11 cellular contexts compared by ENCODE assay signal in the genomic region with DNA sequence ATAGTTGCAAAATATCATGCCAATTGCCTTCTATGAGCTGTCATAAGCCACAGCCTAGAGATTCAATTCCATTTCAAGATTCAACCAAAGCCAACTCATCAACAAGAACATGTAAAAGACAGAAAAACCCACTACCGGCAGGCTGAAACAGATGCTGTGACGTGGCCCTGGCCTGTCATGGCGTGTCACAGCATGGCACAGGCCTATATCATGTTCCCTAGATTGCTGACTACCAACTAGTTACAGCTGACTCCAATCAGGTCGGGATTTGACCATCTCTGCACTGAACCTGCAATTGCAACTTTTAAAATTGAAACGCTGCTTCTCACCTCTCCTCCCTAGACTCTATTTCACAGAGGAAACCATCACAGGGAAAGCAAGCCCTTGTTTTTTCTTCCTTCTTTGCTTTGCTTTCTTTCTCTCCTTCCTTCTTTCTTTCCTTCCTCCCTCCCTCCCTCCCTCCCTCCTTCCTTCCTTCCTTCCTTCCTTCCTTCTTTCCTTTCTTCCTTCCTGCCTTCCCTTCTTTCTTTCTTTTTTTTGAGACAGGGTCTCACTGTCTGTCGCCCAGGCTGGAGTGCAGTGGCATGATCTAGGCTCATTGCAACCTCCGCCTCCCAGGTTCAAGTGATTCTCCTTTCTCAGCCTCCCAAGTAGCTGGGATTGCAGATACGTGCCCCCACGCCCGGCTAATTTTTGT. TPM values are rescaled to one million over a fixed set of nuclear protein-coding genes. Genes with fewer than 3 reads are reported as not detected.
DNase-seq lines count a peak whose midpoint lies in the region; ATAC-seq, FAIRE-seq and TF ChIP-seq lines count a peak whose summit lies in the region.
"Not testable (repeated sequence)": the region's sequence is repeated elsewhere in the genome, so short reads cannot be mapped to it uniquely, and the experiment has no call there.
"Had no signal": no experiment of that assay in that cellular context is flagged by ENCODE, and none has a peak within 500 bp of the region (broad histone marks: within the 10 kb centered on the region; RNA-seq: fewer than 3 reads in every experiment).

No MANE protein-coding gene starts in this region.

- H3K79me2 ChIP-seq in mammary epithelial cell (ENCODE audit: insufficient read depth, low read length) = not testable (repeated sequence)

- H3K4me3 Mint-ChIP-seq in mesothelial cell of epicardium = not testable (repeated sequence)

- intact Hi-C loops in mammary epithelial cell (cut with micrococcal nuclease) = not testable (repeated sequence)

- CTCF ChIA-PET in RWPE1 (lab: Yijun Ruan, JAX); mammary epithelial cell (lab: Charles Lee; ENCODE audit: low non-redundant PET): not testable (repeated sequence)

- H3K9me3 Mint-ChIP-seq in mesothelial cell of epicardium = not testable (repeated sequence)

- not testable (repeated sequence) for DNase-seq in GM12891 (ENCODE audit: insufficient read length, low spot score); mesothelial cell of epicardium (ENCODE audit: low spot score in 2 of 2, unreplicated experiment in 2 of 2)
- DNase-seq in NCI-H2171 (lab: John Stamatoyannopoulos, UW) (peak; percentile 27), RWPE1 (ENCODE audit: low spot score) (peak; percentile 22), mammary epithelial cell (peak; percentile 76)

- peak; percentile 95 for ATAC-seq in esophagus mucosa

- H3K36me3 ChIP-seq in mammary epithelial cell (ENCODE audit: insufficient read depth, low read length); skeletal muscle tissue (ENCODE audit: control insufficient read depth in 3 of 3, insufficient read depth in 3 of 3, low read length in 3 of 3); urinary bladder (ENCODE audit: insufficient read depth): not testable (repeated sequence)

- peak overlapping the region; percentile 4 for H3K27ac Mint-ChIP-seq in mesothelial cell of epicardium

- not testable (repeated sequence) for H3K9ac ChIP-seq in mammary epithelial cell (ENCODE audit: insufficient read depth, low read length); skeletal muscle tissue (ENCODE audit: low read depth in 1 of 3, low read length in 3 of 3)

- WGBS in mammary epithelial cell (ENCODE audit: low coverage, missing lambda C conversion rate) = 60% methylated on average over 8 of the region's 10 CpGs
- 90% methylated on average over 10 of the region's 10 CpGs for WGBS in urinary bladder

- BruUV-seq in mammary epithelial cell (replicated peaks; lab: Mats Ljungman, UMichigan) = not testable (repeated sequence)

- not testable (repeated sequence) for TF ChIP-seq CTCF in RWPE1 (conservative IDR thresholded peaks at IDR 0.05; ENCODE audit: low read depth); mammary epithelial cell (conservative IDR thresholded peaks at IDR 0.05 in 1 of 2, IDR thresholded peaks at IDR 0.05 in 1 of 2; ENCODE audit: extremely low read depth in 1 of 2, insufficient read depth in 1 of 2, low read depth in 1 of 2, low read length in 2 of 2); mesothelial cell of epicardium (IDR thresholded peaks at IDR 0.05; ENCODE audit: unreplicated experiment)

- H2AFZ ChIP-seq in mammary epithelial cell (ENCODE audit: low read depth, low read length) = not testable (repeated sequence)

- POLR2A ChIA-PET in RWPE1 (lab: Yijun Ruan, JAX; ENCODE audit: low non-redundant PET) = not testable (repeated sequence)

- H3K4me1 ChIP-seq in mammary epithelial cell (ENCODE audit: insufficient read depth, low read length) = peaks cover 29% of the 10 kb centered on the region
- peaks cover 17 to 28% (median 23%) of the 10 kb centered on the region in 3 donors for H3K4me1 ChIP-seq in skeletal muscle tissue (ENCODE audit: control insufficient read depth in 3 of 3, insufficient read depth in 3 of 3, low read length in 3 of 3)
- H3K4me1 ChIP-seq in urinary bladder (ENCODE audit: insufficient read depth) = not testable (repeated sequence)

- dilution Hi-C loops in mammary epithelial cell (cut with HindIII; ENCODE audit: low sequenced_read_pairs) = not testable (repeated sequence)

- peak; percentile 62 for FAIRE-seq in GM12891 (lab: Jason Lieb, UNC)

- not testable (repeated sequence) for H3K4me2 ChIP-seq in mammary epithelial cell (ENCODE audit: insufficient read depth, low read depth, low read length)

- H3K27me3 Mint-ChIP-seq in mesothelial cell of epicardium (ENCODE audit: low read depth) = not testable (repeated sequence)

- in situ Hi-C loops in mammary epithelial cell (cut with MboI; ENCODE audit: low sequenced_read_pairs in 2 of 2) = not testable (repeated sequence)

- peaks cover 15% of the 10 kb centered on the region for H3K4me1 Mint-ChIP-seq in mesothelial cell of epicardium

- H3K27ac ChIP-seq in RWPE1 (peak overlapping the region; percentile 86), skeletal muscle tissue (ENCODE audit: low read depth, low read length) (peak overlapping the region; percentile 69), urinary bladder (ENCODE audit: low read depth) (peak overlapping the region; percentile 32)
- not testable (repeated sequence) for H3K27ac ChIP-seq in mammary epithelial cell (ENCODE audit: insufficient read depth, low read depth, low read length)

- H4K20me1 ChIP-seq in mammary epithelial cell (ENCODE audit: insufficient read depth, low read length) = not testable (repeated sequence)

- not testable (repeated sequence) for H3K9me3 ChIP-seq in mammary epithelial cell (replicated peaks; ENCODE audit: insufficient read depth, low read length); skeletal muscle tissue (ENCODE audit: control insufficient read depth in 3 of 3, low read length in 3 of 3)

- H3K36me3 Mint-ChIP-seq in mesothelial cell of epicardium = not testable (repeated sequence)

- TF ChIP-seq POLR2A in GM12891 (IDR thresholded peaks at IDR 0.05; ENCODE audit: low read depth, low read length) = not testable (repeated sequence)

- not testable (repeated sequence) for H3K4me3 ChIP-seq in mammary epithelial cell (replicated peaks in 1 of 3; ENCODE audit: insufficient read depth in 1 of 3, low read depth in 2 of 3, low read length in 3 of 3); skeletal muscle tissue (ENCODE audit: low read length in 3 of 3); urinary bladder (ENCODE audit: low read depth, low read length)

- not testable (repeated sequence) for H3K27me3 ChIP-seq in mammary epithelial cell (ENCODE audit: insufficient read depth, low read length); skeletal muscle tissue (ENCODE audit: control insufficient read depth in 3 of 3, insufficient read depth in 3 of 3, low read length in 3 of 3)

RNA-seq across cellular contexts. Expression of a gene that starts 0.7 kb away (rescaled TPM):
- polyA plus RNA-seq in GM12891 (2012; ENCODE audit: low read depth, missing spikeins) = not detected
- total RNA-seq in mammary epithelial cell (1 to 10 TPM; 1.0 to 1.7 TPM), esophagus mucosa (411 TPM), mesothelial cell of epicardium (0.29 to 0.31 TPM in 2 of 3 replicates, not detected in the other), skeletal muscle tissue (not detected), urinary bladder (0.42 TPM)
- polyA plus RNA-seq in mammary epithelial cell (4.7 TPM), urinary bladder (48.9 TPM)
- 0.83 TPM for polyA minus RNA-seq in mammary epithelial cell
- total RNA-seq: CD4-positive, alpha-beta memory T cell; H1 had no signal
- polyA plus RNA-seq: CD4-positive, alpha-beta memory T cell had no signal

RNA-seq across cellular contexts. Expression of a gene that starts 22.2 kb away (rescaled TPM):
- polyA plus RNA-seq in GM12891 (2012; ENCODE audit: low read depth, missing spikeins) = not detected
- total RNA-seq in mammary epithelial cell (not detected), esophagus mucosa (35.1 TPM), mesothelial cell of epicardium (1.7 to 1.9 TPM (median 1.8 TPM) in 3 replicates), skeletal muscle tissue (under 0.01 TPM), urinary bladder (not detected)
- polyA plus RNA-seq in mammary epithelial cell (not detected), urinary bladder (0.86 TPM)
- polyA minus RNA-seq in mammary epithelial cell = not detected
- total RNA-seq: A673; CD4-positive, alpha-beta memory T cell had no signal
- polyA plus RNA-seq: CD4-positive, alpha-beta memory T cell had no signal

Comparison
In these comparisons a context has a peak if more than half of its experiments do, and no peak if none do; other contexts are left out.
1. RNA of a gene that starts 0.7 kb away (total RNA-seq): 411 TPM in esophagus mucosa (single experiment); 1.0 to 1.7 TPM in mammary epithelial cell, 0.42 TPM in urinary bladder (single experiment), 0.29 to 0.31 TPM in mesothelial cell of epicardium and not detected in skeletal muscle tissue (single experiment); every median in the first group is over 100 times any median in the second.
2. RNA of a gene that starts 22.2 kb away (total RNA-seq): 35.1 TPM in esophagus mucosa (single experiment); 1.7 to 1.9 TPM in mesothelial cell of epicardium, not detected in mammary epithelial cell, under 0.01 TPM in skeletal muscle tissue (single experiment) and not detected in urinary bladder (single experiment); every median in the first group is over 10 times any median in the second.